6 cellular contexts compared by ENCODE assay signal in genomic region chr19:45717983-45718650, GRCh38. TPM values are rescaled to one million over a fixed set of nuclear protein-coding genes. Genes with fewer than 3 reads are reported as not detected.
DNase-seq lines count a peak whose midpoint lies in the region; ATAC-seq, FAIRE-seq and TF ChIP-seq lines count a peak whose summit lies in the region.

No MANE protein-coding gene starts in this region.

- no peak for FAIRE-seq in H54 (lab: Jason Lieb, UNC)

- TF ChIP-seq POLR2A in H54 (IDR thresholded peaks at IDR 0.05; ENCODE audit: low read depth, low read length), result no peak

- H3K4me1 ChIP-seq in ectodermal cell (ENCODE audit: control insufficient read depth, insufficient read depth, low read length), result no peaks in the 10 kb centered on the region

- H3K9me3 ChIP-seq in KOPT-K1 (ENCODE audit: insufficient read depth, low read length, poor library complexity, severe bottlenecking) (no peaks in the 10 kb centered on the region), ectodermal cell (ENCODE audit: control insufficient read depth, low read length) (no peaks in the 10 kb centered on the region)

- 50 to 56% methylated on average over 12 of the region's 12 CpGs for WGBS in ectodermal cell, 2 experiments

- no peak for DNase-seq in retinal pigment epithelial cell (ENCODE audit: low read depth)
- no peak for DNase-seq in H54 (ENCODE audit: insufficient read length, low spot score)
- DNase-seq in NCI-H526 (lab: John Stamatoyannopoulos, UW), result no peak

- H3K27ac ChIP-seq in KOPT-K1 (ENCODE audit: low read depth, low read length, poor library complexity, severe bottlenecking) (peak overlapping the region; percentile 72), ectodermal cell (ENCODE audit: insufficient read depth, low read depth, low read length, poor library complexity, severe bottlenecking) (peak overlapping the region; percentile 82)

- peak overlapping the region; percentile 44 for H3K4me3 ChIP-seq in ectodermal cell (ENCODE audit: insufficient read depth, low read depth, low read length)
- peak overlapping the region; percentile 79 for H3K4me3 ChIP-seq in retinal pigment epithelial cell (ENCODE audit: low read length)

- ATAC-seq in GM19035 (IDR thresholded peaks at IDR 0.05; ENCODE audit: unreplicated experiment), result no peak

- no peaks in the 10 kb centered on the region for H3K27me3 ChIP-seq in ectodermal cell (ENCODE audit: control insufficient read depth, insufficient read depth, low read length, poor library complexity, severe bottlenecking)

- peak; percentile 14 for TF ChIP-seq CTCF in retinal pigment epithelial cell (conservative IDR thresholded peaks at IDR 0.05; ENCODE audit: low read depth, low read length)

- peaks cover 36% of the 10 kb centered on the region for H3K36me3 ChIP-seq in KOPT-K1 (ENCODE audit: insufficient read depth, low read length)
- H3K36me3 ChIP-seq in ectodermal cell (ENCODE audit: control insufficient read depth, insufficient read depth, low read length), result no peaks in the 10 kb centered on the region

RNA-seq across cellular contexts. Expression of gene FBXO46, which starts 12.6 kb away (rescaled TPM):
- polyA plus RNA-seq in ectodermal cell (2013, experiment 1 of 4), result 22.0 TPM
- polyA plus RNA-seq in ectodermal cell (2013, experiment 2 of 4), result 25.7 TPM
- 13.9 TPM for polyA plus RNA-seq in ectodermal cell (2013, experiment 3 of 4)
- 18.6 TPM for polyA plus RNA-seq in ectodermal cell (2013, experiment 4 of 4)

RNA-seq across cellular contexts. Expression of gene MEIOSIN, which starts 15.1 kb away (rescaled TPM):
- not detected for polyA plus RNA-seq in ectodermal cell (2013, experiment 1 of 4)
- polyA plus RNA-seq in ectodermal cell (2013, experiment 2 of 4), result not detected
- polyA plus RNA-seq in ectodermal cell (2013, experiment 3 of 4), result not detected
- not detected for polyA plus RNA-seq in ectodermal cell (2013, experiment 4 of 4)

RNA-seq across cellular contexts. Expression of gene QPCTL, which starts 25.7 kb away (rescaled TPM):
- 29.4 TPM for polyA plus RNA-seq in ectodermal cell (2013, experiment 1 of 4)
- 25.6 TPM for polyA plus RNA-seq in ectodermal cell (2013, experiment 2 of 4)
- 14.4 TPM for polyA plus RNA-seq in ectodermal cell (2013, experiment 3 of 4)
- polyA plus RNA-seq in ectodermal cell (2013, experiment 4 of 4), result 13.7 TPM

RNA-seq across cellular contexts. Expression of gene SNRPD2, which starts 26.4 kb away (rescaled TPM):
- 521 TPM for polyA plus RNA-seq in ectodermal cell (2013, experiment 1 of 4)
- 460 TPM for polyA plus RNA-seq in ectodermal cell (2013, experiment 2 of 4)
- polyA plus RNA-seq in ectodermal cell (2013, experiment 3 of 4), result 586 TPM
- polyA plus RNA-seq in ectodermal cell (2013, experiment 4 of 4), result 651 TPM

RNA-seq across cellular contexts. Expression of gene GIPR, which starts 50.1 kb away (rescaled TPM):
- polyA plus RNA-seq in ectodermal cell (2013, experiment 1 of 4), result not detected
- polyA plus RNA-seq in ectodermal cell (2013, experiment 2 of 4), result 0.09 TPM
- polyA plus RNA-seq in ectodermal cell (2013, experiment 3 of 4), result 0.32 TPM
- polyA plus RNA-seq in ectodermal cell (2013, experiment 4 of 4), result 0.24 TPM
